In the genomic region with DNA sequence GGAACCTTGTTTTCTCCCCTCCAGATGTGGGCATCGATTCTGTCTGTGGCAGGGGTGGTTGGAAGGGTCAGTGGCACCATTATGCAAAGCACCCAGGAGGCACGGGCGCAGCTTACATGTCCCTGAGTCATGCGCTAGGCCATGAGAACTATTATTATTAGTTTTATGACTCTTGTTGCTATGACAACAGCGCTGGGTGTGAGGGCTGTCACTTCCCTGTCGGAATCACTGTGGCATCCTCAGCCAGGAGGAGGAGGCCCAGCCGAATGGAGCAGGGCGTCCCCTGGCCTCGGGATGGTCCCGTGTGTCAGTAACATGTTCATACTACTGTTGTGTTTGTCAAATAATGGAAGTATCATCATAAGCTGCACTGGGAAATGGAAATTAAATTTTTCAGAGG, we compare ENCODE assay signal across 19 cellular contexts.
DNase-seq lines count a peak whose midpoint lies in the region; TF ChIP-seq lines count a peak whose summit lies in the region.
"Had no signal": no experiment of that assay in that cellular context is flagged by ENCODE, and none has a peak within 500 bp of the region (broad histone marks: within the 10 kb centered on the region; RNA-seq: fewer than 3 reads in every experiment).

No MANE protein-coding gene starts in this region.

- no peak overlapping the region for H3K4me3 ChIP-seq in epithelial cell of esophagus (ENCODE audit: low read length)
- H3K4me3 ChIP-seq: dorsolateral prefrontal cortex, Peyer's patch, prostate gland, thoracic aorta had no signal

- TF ChIP-seq CTCF in epithelial cell of esophagus (IDR thresholded peaks at IDR 0.05; ENCODE audit: insufficient read depth, low read depth, low read length, missing control alignments) = no peak

- DNase-seq in DMS53 (lab: John Stamatoyannopoulos, UW) = peak; percentile 12
- no peak for DNase-seq in DMS53 treated with DMSO at 0.1 percent for 48 hours (lab: John Stamatoyannopoulos, UW; ENCODE audit: unreplicated experiment)
- peak; percentile 68 for DNase-seq in NCI-H748 (lab: John Stamatoyannopoulos, UW; ENCODE audit: unreplicated experiment)
- peak; percentile 6 for DNase-seq in epithelial cell of esophagus (ENCODE audit: low read depth)
- peak; percentile 57 for DNase-seq in renal cortical epithelial cell (ENCODE audit: low read depth)
- DNase-seq in CD1c-positive myeloid dendritic cell (ENCODE audit: extremely low spot score) = no peak
- DNase-seq in NCI-H1436 treated with DMSO at 0.1 percent for 48 hours (lab: John Stamatoyannopoulos, UW) = no peak
- DNase-seq in NCI-H1694 (lab: John Stamatoyannopoulos, UW) = no peak
- DNase-seq: activated CD4-positive, alpha-beta T cell treated with anti-CD3 and anti-CD28 coated beads, Interleukin-2, amount 50 U/mL, for 48 hours; activated naive CD8-positive, alpha-beta T cell treated with anti-CD3 and anti-CD28 coated beads, Interleukin-2, amount 10 ng/mL, durations not matched to agents 7 days and 5 days; activated T-cell treated with anti-CD3 and anti-CD28 coated beads, Interleukin-2, amount 50 U/mL, for 72 hours; dorsolateral prefrontal cortex; erythroblast; immature natural killer cell; natural killer cell; NCI-H1930; Peyer's patch had no signal

Comparison
In these comparisons a context has a peak if more than half of its experiments do, and no peak if none do; other contexts are left out.
1. DNase-seq: peak in DMS53 (single experiment), NCI-H748 (single experiment), epithelial cell of esophagus (single experiment) and renal cortical epithelial cell (single experiment); none in DMS53 treated with DMSO at 0.1 percent for 48 hours (single experiment), CD1c-positive myeloid dendritic cell (single experiment), NCI-H1436 treated with DMSO at 0.1 percent for 48 hours (single experiment) and NCI-H1694 (single experiment).